In the genomic region with DNA sequence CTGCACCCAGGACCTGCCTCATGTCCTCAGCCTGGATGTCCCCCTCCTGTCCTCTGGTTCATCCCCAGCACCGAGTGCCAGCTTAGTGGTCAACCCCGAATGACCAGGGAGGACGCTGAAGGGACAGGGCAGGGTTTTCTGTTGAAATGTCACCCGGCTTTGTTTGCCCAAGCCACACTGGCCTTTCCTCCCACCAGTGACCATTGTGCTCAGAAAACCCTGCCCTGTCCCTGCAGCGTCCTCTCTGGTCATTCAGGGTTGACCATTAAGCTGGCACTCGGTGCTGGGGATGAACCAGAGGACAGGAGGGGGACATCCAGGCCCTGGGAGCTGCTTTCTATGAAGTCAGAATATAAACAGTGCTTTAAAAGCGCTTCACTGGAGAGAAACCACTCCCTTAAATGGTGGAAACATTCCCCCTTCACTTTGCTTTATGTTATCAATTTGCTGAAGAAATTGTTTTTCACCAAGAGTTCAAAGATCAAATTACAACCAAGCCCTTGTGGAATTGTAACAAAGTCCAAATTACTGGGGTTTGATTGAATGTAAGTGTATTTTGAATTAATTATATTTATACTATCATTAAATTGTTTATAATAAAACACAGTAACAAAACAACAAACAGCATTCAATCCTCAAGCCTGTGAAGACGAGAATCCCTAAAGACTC, we compare ENCODE assay signal across 15 cellular contexts.
"Had no signal": no experiment of that assay in that cellular context is flagged by ENCODE, and none has a peak within 500 bp of the region (broad histone marks: within the 10 kb centered on the region; RNA-seq: fewer than 3 reads in every experiment).

No MANE protein-coding gene starts in this region.

- H3K27ac ChIP-seq: testis had no signal

- ATAC-seq: activated CD8-positive, alpha-beta memory T cell treated with anti-CD3 and anti-CD28 coated beads, Interleukin-2, amount 10 ng/mL, durations not matched to agents 7 days and 5 days; naive thymus-derived CD8-positive, alpha-beta T cell; T-cell had no signal

- H3K27me3 ChIP-seq: esophagus squamous epithelium, testis had no signal

- H3K4me3 ChIP-seq: esophagus squamous epithelium, mucosa of descending colon, testis had no signal

- H3K4me1 ChIP-seq: esophagus squamous epithelium had no signal

- H3K9ac ChIP-seq: SK-N-SH had no signal

- DNase-seq: activated B cell treated with CpG ODN at 0.5 μM for 24 hours; activated CD4-positive, alpha-beta memory T cell treated with anti-CD3 and anti-CD28 coated beads for 36 hours; activated CD4-positive, alpha-beta T cell treated with anti-CD3 and anti-CD28 coated beads for 4 hours; activated naive CD4-positive, alpha-beta T cell; activated naive CD8-positive, alpha-beta T cell treated with anti-CD3 and anti-CD28 coated beads for 36 hours; amniotic stem cell; effector memory CD4-positive, alpha-beta T cell; esophagus squamous epithelium; left cardiac atrium; mucosa of descending colon; naive thymus-derived CD8-positive, alpha-beta T cell; SK-N-SH; T-cell; testis had no signal

- H3K4me2 ChIP-seq: SK-N-SH had no signal

- H3K9me3 ChIP-seq: esophagus squamous epithelium, mucosa of descending colon, SK-N-SH, testis had no signal
